In the genomic region with DNA sequence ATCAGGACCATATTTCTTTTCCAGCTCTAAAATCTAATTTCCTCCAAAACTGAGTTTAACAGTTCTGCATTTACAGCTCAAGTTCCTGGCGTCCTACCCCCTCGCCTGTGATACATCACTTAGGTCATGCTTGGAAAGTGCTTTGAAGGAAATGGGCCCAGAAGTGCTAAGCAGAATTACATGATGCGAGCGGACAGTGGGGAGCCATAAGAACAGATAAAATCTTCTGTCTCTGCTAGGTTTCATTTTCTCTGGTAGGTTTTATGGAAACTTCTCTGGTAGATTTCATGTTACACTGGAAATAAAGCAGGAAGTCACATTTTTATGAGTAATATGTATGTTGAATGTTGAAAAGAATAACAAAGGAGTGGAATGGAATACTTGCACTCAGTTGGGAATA, we compare ENCODE assay signal across 22 cellular contexts.
A peak's percentile ranks its signal among the peaks of the same experiment; 100 is the strongest.
DNase-seq lines count a peak whose midpoint lies in the region; ATAC-seq and TF ChIP-seq lines count a peak whose summit lies in the region.
"Had no signal": no experiment of that assay in that cellular context is flagged by ENCODE, and none has a peak within 500 bp of the region (broad histone marks: within the 10 kb centered on the region; RNA-seq: fewer than 3 reads in every experiment).

No MANE protein-coding gene starts in this region.

- H3K4me1 ChIP-seq in GM23248 (ENCODE audit: insufficient read depth) (no peaks in the 10 kb centered on the region), BE2C (no peaks in the 10 kb centered on the region; the same call in 1 of the 2 replicates)
- H3K4me1 ChIP-seq: uterus had no signal

- WGBS in GM23248 (ENCODE audit: low coverage in 1 of 2, low lambda C conversion rate in 2 of 2, missing lambda C conversion rate in 2 of 2), 2 experiments: 13% methylated on average over 4 of the region's 4 CpGs

- H3K9me2 ChIP-seq in GM23248 (ENCODE audit: insufficient read depth): no peaks in the 10 kb centered on the region

- no peaks in the 10 kb centered on the region for H4K20me1 ChIP-seq in GM23248 (ENCODE audit: insufficient read depth)

- no peak for ATAC-seq in HG02623 (IDR thresholded peaks at IDR 0.05; ENCODE audit: unreplicated experiment)
- ATAC-seq: activated T-cell treated with anti-CD3 and anti-CD28 coated beads, Interleukin-2, amount 50 U/mL, for 72 hours; CD8-positive, alpha-beta T cell; GM12878; T-cell had no signal

- H3K4me3 ChIP-seq in GM23248: no peak overlapping the region
- H3K4me3 ChIP-seq in cardiac fibroblast (replicated peaks in 1 of 2; ENCODE audit: low read depth in 2 of 2, low read length in 2 of 2): no peak overlapping the region
- H3K4me3 ChIP-seq in BE2C (ENCODE audit: low read depth, low read length): no peak overlapping the region
- H3K4me3 ChIP-seq: GM12878, sigmoid colon, uterus had no signal

- H3K9me3 ChIP-seq in GM23248 (ENCODE audit: low read depth) (no peaks in the 10 kb centered on the region), BE2C (no peaks in the 10 kb centered on the region)
- H3K9me3 ChIP-seq: sigmoid colon, uterus had no signal

- H3K79me2 ChIP-seq in GM23248 (ENCODE audit: insufficient read depth): no peaks in the 10 kb centered on the region

- in situ Hi-C loops in GM23248 (cut with MboI): no loop called here

- peak overlapping the region; percentile 31; the same call in 1 of the 2 replicates for H2AFZ ChIP-seq in GM23248

- DNase-seq in GM23248 (peak; percentile 47), cardiac fibroblast (ENCODE audit: low read depth in 2 of 2) (peak; percentile 9 to 23), glomerular endothelial cell (ENCODE audit: extremely low read depth, low read depth, low spot score) (peak; percentile 18), stromal cell of bone marrow (ENCODE audit: low read depth) (peak; percentile 40), GM19240 (ENCODE audit: insufficient read length, low spot score) (no peak), BE2C (no peak)
- DNase-seq: activated naive CD4-positive, alpha-beta T cell treated with anti-CD3 and anti-CD28 coated beads for 36 hours; activated T-cell treated with anti-CD3 and anti-CD28 coated beads, Interleukin-2, amount 50 U/mL, for 72 hours; anterior cingulate cortex; CD8-positive, alpha-beta T cell; DMS153; effector CD8-positive, alpha-beta T cell; glutamatergic neuron; kidney glomerular epithelial cell; NCI-H2081 treated with DMSO at 0.1 percent for 48 hours; NCI-H446; SHP77; sigmoid colon; T-cell; uterus had no signal

- H3K27ac ChIP-seq in GM23248: no peak overlapping the region
- H3K27ac ChIP-seq: uterus had no signal

- TF ChIP-seq CTCF in cardiac fibroblast (IDR thresholded peaks at IDR 0.05; ENCODE audit: low read depth, low read length): no peak
- no peak for TF ChIP-seq CTCF in BE2C (IDR thresholded peaks at IDR 0.05; ENCODE audit: low read depth, low read length)

- no peak overlapping the region for H3K4me2 ChIP-seq in GM23248 (ENCODE audit: unreplicated experiment)

- H3K27me3 ChIP-seq in GM23248 (replicated peaks; ENCODE audit: insufficient read depth) (no peaks in the 10 kb centered on the region), BE2C (no peaks in the 10 kb centered on the region)
- H3K27me3 ChIP-seq: sigmoid colon, uterus had no signal

- H3K36me3 ChIP-seq in GM23248 (ENCODE audit: low read depth) (no peaks in the 10 kb centered on the region), BE2C (no peaks in the 10 kb centered on the region)
- H3K36me3 ChIP-seq: sigmoid colon, uterus had no signal

- H3K9ac ChIP-seq in GM23248: no peak overlapping the region

- no peaks in the 10 kb centered on the region for H3F3A ChIP-seq in GM23248 (ENCODE audit: insufficient read depth)

Comparison
In these comparisons a context has a peak if more than half of its experiments do, and no peak if none do; other contexts are left out.
1. DNase-seq: peak in GM23248 (single experiment), cardiac fibroblast (2 of 2), glomerular endothelial cell (single experiment) and stromal cell of bone marrow (single experiment); none in GM19240 (single experiment) and BE2C (single experiment).